In the genomic region with DNA sequence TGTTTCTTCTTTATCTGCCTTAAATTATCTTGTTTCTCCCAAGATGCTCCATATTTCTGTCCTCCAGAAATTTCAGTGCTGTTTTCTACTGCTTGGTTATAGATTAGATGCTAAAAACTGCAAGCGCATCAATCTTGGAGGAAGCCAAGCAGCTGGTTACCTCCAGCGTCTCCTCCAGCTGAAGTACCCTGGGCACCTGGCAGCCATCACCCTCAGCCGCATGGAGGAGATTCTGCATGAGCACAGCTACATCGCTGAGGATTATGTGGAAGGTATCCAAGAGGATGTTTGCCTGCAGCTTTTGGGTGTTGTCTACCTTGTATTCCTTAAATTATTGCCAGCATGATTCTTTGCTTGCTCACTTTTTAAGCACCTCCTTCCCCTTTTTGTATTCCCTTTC, we compare ENCODE assay signal across 19 cellular contexts. TPM values are rescaled to one million over a fixed set of nuclear protein-coding genes. Genes with fewer than 3 reads are reported as not detected.
DNase-seq lines count a peak whose midpoint lies in the region; TF ChIP-seq lines count a peak whose summit lies in the region.
"Had no signal": no experiment of that assay in that cellular context is flagged by ENCODE, and none has a peak within 500 bp of the region (broad histone marks: within the 10 kb centered on the region; RNA-seq: fewer than 3 reads in every experiment).

No MANE protein-coding gene starts in this region.

- peaks cover 29% of the 10 kb centered on the region for H3K79me2 ChIP-seq in Loucy (ENCODE audit: insufficient read depth, low read length)

- DNase-seq in LNCaP clone FGC (ENCODE audit: low read depth) (peak; percentile 40), neural crest cell (ENCODE audit: low read depth, low spot score) (no peak), NCI-H2196 treated with DMSO at 0.1 percent for 48 hours (lab: John Stamatoyannopoulos, UW; ENCODE audit: unreplicated experiment) (no peak)
- no peak for DNase-seq in activated CD4-positive, alpha-beta T cell treated with anti-CD3 and anti-CD28 coated beads for 4 hours
- DNase-seq: BE2C, C1 segment of cervical spinal cord, DMS 273 treated with DMSO at 0.1 percent for 48 hours, DMS153, DMS79 had no signal

- H3K4me1 Mint-ChIP-seq in neural crest cell, result peaks cover 17% of the 10 kb centered on the region

- no peak overlapping the region for H2AFZ ChIP-seq in Loucy (ENCODE audit: low read length)

- no peaks in the 10 kb centered on the region for H3K9me3 ChIP-seq in Loucy (ENCODE audit: insufficient read depth, low read depth, low read length)
- H3K9me3 ChIP-seq: BE2C, BLaER1 had no signal

- H3K9me2 ChIP-seq in Loucy (replicated peaks; ENCODE audit: low read depth, low read length), result no peaks in the 10 kb centered on the region

- no peak for TF ChIP-seq CTCF in LNCaP clone FGC (IDR thresholded peaks at IDR 0.05; ENCODE audit: control insufficient read depth, extremely low read depth, insufficient read depth)
- no peak for TF ChIP-seq CTCF in Loucy (conservative IDR thresholded peaks at IDR 0.05; ENCODE audit: low read length)
- TF ChIP-seq CTCF in neural crest cell (conservative IDR thresholded peaks at IDR 0.05), result no peak

- H3K27me3 ChIP-seq in Loucy (ENCODE audit: insufficient read depth, low read length, poor library complexity, severe bottlenecking), result no peaks in the 10 kb centered on the region
- H3K27me3 ChIP-seq: BE2C, BLaER1 had no signal

- H3K4me3 ChIP-seq in LNCaP clone FGC (ENCODE audit: low read depth, low read length) (no peak overlapping the region), Loucy (ENCODE audit: low read length, poor library complexity, severe bottlenecking) (no peak overlapping the region)
- H3K4me3 ChIP-seq: BLaER1, GM12878 had no signal

- peaks cover 28% of the 10 kb centered on the region for H3K4me1 ChIP-seq in Loucy (ENCODE audit: insufficient read depth, low read length, poor library complexity, severe bottlenecking)

- H3F3A ChIP-seq in Loucy (ENCODE audit: low read depth), result no peaks in the 10 kb centered on the region

- peaks cover 13% of the 10 kb centered on the region for H4K20me1 ChIP-seq in Loucy (ENCODE audit: insufficient read depth, low read length, poor library complexity, severe bottlenecking)

- peak overlapping the region; percentile 26 for H3K4me2 ChIP-seq in Loucy (ENCODE audit: low read depth, low read length, poor library complexity, severe bottlenecking)
- H3K4me2 ChIP-seq: BLaER1 had no signal

- H3K27ac Mint-ChIP-seq in neural crest cell (ENCODE audit: unreplicated experiment), result no peak overlapping the region
- H3K27ac Mint-ChIP-seq: CD14-positive monocyte; CD4-positive, CD25-positive, alpha-beta regulatory T cell had no signal

- no peaks in the 10 kb centered on the region for H3K9me3 Mint-ChIP-seq in neural crest cell
- H3K9me3 Mint-ChIP-seq: CD4-positive, alpha-beta memory T cell; CD4-positive, CD25-positive, alpha-beta regulatory T cell; CD8-positive, alpha-beta memory T cell had no signal

- peaks cover 4% of the 10 kb centered on the region for H3K27me3 Mint-ChIP-seq in neural crest cell (ENCODE audit: low read depth)
- H3K27me3 Mint-ChIP-seq: CD4-positive, alpha-beta memory T cell; CD8-positive, alpha-beta memory T cell had no signal

- H3K36me3 Mint-ChIP-seq in neural crest cell (ENCODE audit: low read depth), result peaks cover 6% of the 10 kb centered on the region

- H3K4me3 Mint-ChIP-seq in neural crest cell, result peak overlapping the region; percentile 68
- H3K4me3 Mint-ChIP-seq: CD14-positive monocyte; CD4-positive, alpha-beta memory T cell had no signal

- no peak overlapping the region for H3K9ac ChIP-seq in Loucy (ENCODE audit: low read depth, low read length, poor library complexity, severe bottlenecking)
- H3K9ac ChIP-seq: BLaER1 had no signal

- H3K36me3 ChIP-seq in Loucy (ENCODE audit: insufficient read depth, low read length), result peaks cover 18% of the 10 kb centered on the region

RNA-seq across cellular contexts. Expression of a gene that starts 3.8 kb away (rescaled TPM):
- 14.3 and 14.9 TPM in 2 replicates for total RNA-seq in neural crest cell

RNA-seq across cellular contexts. Expression of a gene that starts 27.7 kb away (rescaled TPM):
- total RNA-seq in neural crest cell, result 0.09 and 0.16 TPM in 2 replicates
- total RNA-seq: A673; CD4-positive, alpha-beta memory T cell; CD4-positive, CD25-positive, alpha-beta regulatory T cell; CD8-positive, alpha-beta memory T cell; Daoy; G401; GM12878 had no signal

RNA-seq across cellular contexts. Expression of a gene that starts 53.5 kb away (rescaled TPM):
- total RNA-seq in neural crest cell, result 0.30 and 0.57 TPM in 2 replicates
- total RNA-seq: G401 had no signal
